In the genomic region with DNA sequence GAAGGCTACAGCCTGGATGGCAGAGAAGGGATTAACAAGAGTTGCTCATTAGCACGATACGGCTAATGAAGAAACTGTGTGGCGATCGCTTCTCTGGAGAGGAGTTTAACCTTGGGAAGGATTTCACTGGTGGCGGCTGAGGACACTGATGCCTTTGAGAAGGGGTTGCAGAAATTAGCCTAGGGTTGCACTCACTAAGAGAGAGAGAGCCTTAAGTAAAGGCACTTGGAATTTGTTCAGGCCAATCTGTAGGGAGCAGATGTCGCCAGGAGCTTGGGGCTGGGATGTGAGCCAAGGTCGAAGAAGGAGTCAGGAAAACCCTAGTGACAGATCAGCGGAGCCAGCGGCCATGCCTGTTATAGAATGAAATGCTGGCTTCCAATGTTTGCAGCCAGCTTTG, we compare ENCODE assay signal across 11 cellular contexts. TPM values are rescaled to one million over a fixed set of nuclear protein-coding genes. Genes with fewer than 3 reads are reported as not detected.
A peak's percentile ranks its signal among the peaks of the same experiment; 100 is the strongest.
DNase-seq lines count a peak whose midpoint lies in the region; ATAC-seq and TF ChIP-seq lines count a peak whose summit lies in the region.
"Had no signal": no experiment of that assay in that cellular context is flagged by ENCODE, and none has a peak within 500 bp of the region (broad histone marks: within the 10 kb centered on the region; RNA-seq: fewer than 3 reads in every experiment).

No MANE protein-coding gene starts in this region.

- H3K27ac Mint-ChIP-seq in Calu3 (ENCODE audit: unreplicated experiment), result no peak overlapping the region
- H3K27ac Mint-ChIP-seq: activated B cell treated with CpG ODN at 0.5 μM for 24 hours had no signal

- no peaks in the 10 kb centered on the region for H3K4me1 Mint-ChIP-seq in Calu3 (ENCODE audit: low read depth, unreplicated experiment)
- H3K4me1 Mint-ChIP-seq: activated B cell treated with CpG ODN at 0.5 μM for 24 hours had no signal

- H3K27me3 ChIP-seq in MG63 (0 out of 2 replicates have a peak, but pooled peaks cover under 1% of the 10 kb centered on the region), aorta (ENCODE audit: control insufficient read depth in 1 of 2, insufficient read depth in 2 of 2, low read length in 1 of 2) (peaks cover 0 to 2% of the 10 kb centered on the region in 2 donors)

- H3K36me3 ChIP-seq in MG63 (no peaks in the 10 kb centered on the region), aorta (ENCODE audit: control insufficient read depth in 1 of 2, insufficient read depth in 2 of 2, low read length in 1 of 2) (no peaks in the 10 kb centered on the region)

- no peak overlapping the region for H3K4me3 Mint-ChIP-seq in Calu3 (ENCODE audit: low read depth, unreplicated experiment)
- H3K4me3 Mint-ChIP-seq: activated B cell treated with CpG ODN at 0.5 μM for 24 hours had no signal

- no peak overlapping the region for H3K27ac ChIP-seq in aorta (ENCODE audit: low read depth in 1 of 2, low read length in 2 of 2)

- intact Hi-C loops in left ventricle myocardium superior (cut with micrococcal nuclease), result no loop called here
- intact Hi-C loops in Calu3 (cut with micrococcal nuclease; ENCODE audit: unreplicated experiment), result no loop called here
- intact Hi-C loops in aorta (cut with DNase I), result no loop called here

- no peak overlapping the region for H3K4me3 ChIP-seq in MG63
- H3K4me3 ChIP-seq in WI38 (ENCODE audit: low read depth, low read length), result 0 out of 2 replicates have a peak overlapping the region, but pooled peaks have one; percentile 20
- no peak overlapping the region for H3K4me3 ChIP-seq in aorta (ENCODE audit: low read length in 2 of 2)

- TF ChIP-seq CTCF in WI38 (IDR thresholded peaks at IDR 0.05; ENCODE audit: low read depth, low read length), result no peak
- TF ChIP-seq CTCF in Calu3 (IDR thresholded peaks at IDR 0.05; ENCODE audit: unreplicated experiment), result no peak

- DNase-seq in MG63 (peak; percentile 52), left ventricle myocardium superior (peak; percentile 76), retina (peak; percentile 65), Calu3 (no peak), NCI-H1417 (lab: John Stamatoyannopoulos, UW) (no peak), aorta (no peak)
- DNase-seq: activated B cell treated with CpG ODN at 0.5 μM for 24 hours, GF-D8, NCI-H2107 had no signal

- no peaks in the 10 kb centered on the region for H3K9me3 ChIP-seq in MG63
- H3K9me3 ChIP-seq in aorta (ENCODE audit: control insufficient read depth, low read length), result no peaks in the 10 kb centered on the region

- 45 to 50% methylated on average over 9 of the region's 9 CpGs for WGBS in aorta, 2 donors

- BruUV-seq in Calu3 (replicated peaks; lab: Mats Ljungman, UMichigan), result no TSS peak

- H3K27me3 Mint-ChIP-seq in Calu3 (ENCODE audit: unreplicated experiment), result no peaks in the 10 kb centered on the region

- peaks cover 8% of the 10 kb centered on the region for H3K9me3 Mint-ChIP-seq in Calu3 (ENCODE audit: low read depth, unreplicated experiment)

- CTCF ChIA-PET in Calu3 (lab: Charles Lee), result no interaction called here

- no peaks in the 10 kb centered on the region for H3K36me3 Mint-ChIP-seq in Calu3 (ENCODE audit: insufficient read depth, unreplicated experiment)

- H3K4me1 ChIP-seq in aorta (ENCODE audit: control insufficient read depth in 1 of 2, insufficient read depth in 2 of 2, low read length in 2 of 2), result no peaks in the 10 kb centered on the region

- peak; percentile 93 for ATAC-seq in left ventricle myocardium superior
- no peak for ATAC-seq in HG03442 (IDR thresholded peaks at IDR 0.05; ENCODE audit: unreplicated experiment)
- ATAC-seq in aorta (ENCODE audit: low FRiP score), result no peak

RNA-seq across cellular contexts. Expression of a gene that starts 43.6 kb away (rescaled TPM):
- total RNA-seq in MG63 (2014; rRNA removed; shearing (Covaris generic); ENCODE audit: low replicate concordance), result 19.6 and 22.2 TPM in 2 replicates
- total RNA-seq in left ventricle myocardium superior (41.0 TPM), Calu3 (2022) (114 and 117 TPM in 2 replicates), aorta (10 to 100 TPM; 64.1 to 67.7 TPM)
- 10 to 100 TPM; 37.6 to 39.1 TPM for polyA plus RNA-seq in aorta

Comparison
In these comparisons a context has a peak if more than half of its experiments do, and no peak if none do; other contexts are left out.
1. DNase-seq: peak in MG63 (single experiment), left ventricle myocardium superior (single experiment) and retina (single experiment); none in Calu3 (single experiment), NCI-H1417 (0 of 3) and aorta (0 of 2).